In the genomic region with DNA sequence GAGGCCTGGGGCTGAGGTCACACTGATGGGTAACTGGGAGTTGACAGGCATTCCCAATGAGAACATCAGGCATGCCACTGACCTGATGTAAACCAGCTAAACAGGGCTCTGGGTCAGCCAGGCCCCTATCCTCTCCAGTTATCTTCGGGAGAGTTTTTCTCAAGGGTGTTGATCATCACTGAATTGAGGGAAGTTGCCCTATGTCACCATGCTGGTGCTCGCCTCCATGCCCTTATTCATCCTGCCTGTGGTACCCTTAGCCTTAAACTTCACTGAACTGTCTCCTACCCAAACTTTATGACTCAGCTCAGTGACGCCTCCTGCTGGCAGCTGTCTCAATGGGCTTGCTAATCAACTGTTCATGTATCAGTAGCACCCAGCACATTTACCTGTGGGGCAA, we compare ENCODE assay signal across 9 cellular contexts.
DNase-seq lines count a peak whose midpoint lies in the region; TF ChIP-seq lines count a peak whose summit lies in the region.
"Had no signal": no experiment of that assay in that cellular context is flagged by ENCODE, and none has a peak within 500 bp of the region (broad histone marks: within the 10 kb centered on the region; RNA-seq: fewer than 3 reads in every experiment).

No MANE protein-coding gene starts in this region.

- H3K27me3 Mint-ChIP-seq in progenitor cell of endocrine pancreas: no peaks in the 10 kb centered on the region

- H3K27ac Mint-ChIP-seq in progenitor cell of endocrine pancreas: no peak overlapping the region

- H3K36me3 Mint-ChIP-seq in progenitor cell of endocrine pancreas (ENCODE audit: insufficient read depth): peaks cover 1% of the 10 kb centered on the region

- H3K9me3 Mint-ChIP-seq in progenitor cell of endocrine pancreas (ENCODE audit: low read depth): peaks cover 16% of the 10 kb centered on the region

- peak; percentile 29; the same call in 1 of the 2 replicates for TF ChIP-seq CTCF in GM12874 (IDR thresholded peaks at IDR 0.05; ENCODE audit: insufficient read depth, low read depth, low read length)
- TF ChIP-seq CTCF in progenitor cell of endocrine pancreas (IDR thresholded peaks at IDR 0.05; ENCODE audit: unreplicated experiment): peak; percentile 24

- DNase-seq in NAMALWA (ENCODE audit: low spot score): peak; percentile 55
- peak; percentile 60 for DNase-seq in ecto neural progenitor cell (ENCODE audit: low spot score)
- DNase-seq in progenitor cell of endocrine pancreas (ENCODE audit: low spot score, unreplicated experiment): no peak
- no peak for DNase-seq in AG08396 (ENCODE audit: low spot score)
- DNase-seq in DMS153 (lab: John Stamatoyannopoulos, UW): no peak
- DNase-seq in mesenteric fat pad (ENCODE audit: low spot score): no peak
- DNase-seq in NCI-H1048 (lab: John Stamatoyannopoulos, UW): no peak
- DNase-seq: amniotic stem cell had no signal

- H3K4me3 Mint-ChIP-seq in progenitor cell of endocrine pancreas (ENCODE audit: low read depth): no peak overlapping the region

- no peaks in the 10 kb centered on the region for H3K4me1 Mint-ChIP-seq in progenitor cell of endocrine pancreas (ENCODE audit: low read depth)

Comparison
In these comparisons a context has a peak if more than half of its experiments do, and no peak if none do; other contexts are left out.
1. DNase-seq: peak in NAMALWA (single experiment) and ecto neural progenitor cell (single experiment); none in progenitor cell of endocrine pancreas (single experiment), AG08396 (single experiment), DMS153 (single experiment), mesenteric fat pad (single experiment) and NCI-H1048 (single experiment).